ENCODE assay signal across 1 cellular context in the genomic region with DNA sequence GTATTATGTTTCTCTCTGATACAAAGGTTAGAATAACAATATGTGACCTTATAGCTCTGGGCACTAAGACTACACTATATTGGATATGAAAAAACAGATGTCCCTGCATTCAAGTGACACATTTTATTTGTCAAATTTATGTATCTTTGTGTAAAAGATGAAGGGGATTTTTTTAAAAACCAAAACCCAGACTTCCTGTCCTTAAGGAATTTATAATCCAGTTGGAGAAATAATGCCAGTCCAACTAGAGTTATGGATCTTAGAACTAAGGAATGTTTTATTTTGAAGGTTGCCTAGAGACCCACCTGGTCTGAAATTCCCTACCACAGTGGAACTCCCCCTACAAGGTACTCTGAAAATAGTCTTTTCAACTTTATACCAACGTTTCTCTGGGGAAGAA.
TF ChIP-seq lines count a peak whose summit lies in the region.

No MANE protein-coding gene starts in this region.

TF ChIP-seq in GM12878, 131 proteins besides CTCF, POLR2A, EP300 and RAD21:
- no peak for TF ChIP-seq CBX3 (IDR thresholded peaks at IDR 0.05; ENCODE audit: borderline replicate concordance, low read depth)
- TF ChIP-seq FOXK2 (IDR thresholded peaks at IDR 0.05), result no peak
- peak; percentile 20; the same call in 1 of the 2 replicates for TF ChIP-seq RUNX3 (IDR thresholded peaks at IDR 0.05; ENCODE audit: low read length)
- no peak for TF ChIP-seq TCF12 (IDR thresholded peaks at IDR 0.05; ENCODE audit: low read depth, low read length)
- TF ChIP-seq KDM1A (IDR thresholded peaks at IDR 0.05; ENCODE audit: borderline replicate concordance), result no peak
- TF ChIP-seq HDGF (IDR thresholded peaks at IDR 0.05), result no peak
- 0 out of 4 replicates have a peak, but pooled peaks have one; percentile 11 to 15 for TF ChIP-seq IKZF2 (IDR thresholded peaks at IDR 0.05)
- TF ChIP-seq ZZZ3 (IDR thresholded peaks at IDR 0.05; ENCODE audit: control insufficient read depth, insufficient read length, low read depth), result no peak
- TF ChIP-seq EED (IDR thresholded peaks at IDR 0.05; ENCODE audit: low read depth), result no peak
- no peak for TF ChIP-seq PML (IDR thresholded peaks at IDR 0.05; ENCODE audit: low read length)
- TF ChIP-seq, protein P1, sequence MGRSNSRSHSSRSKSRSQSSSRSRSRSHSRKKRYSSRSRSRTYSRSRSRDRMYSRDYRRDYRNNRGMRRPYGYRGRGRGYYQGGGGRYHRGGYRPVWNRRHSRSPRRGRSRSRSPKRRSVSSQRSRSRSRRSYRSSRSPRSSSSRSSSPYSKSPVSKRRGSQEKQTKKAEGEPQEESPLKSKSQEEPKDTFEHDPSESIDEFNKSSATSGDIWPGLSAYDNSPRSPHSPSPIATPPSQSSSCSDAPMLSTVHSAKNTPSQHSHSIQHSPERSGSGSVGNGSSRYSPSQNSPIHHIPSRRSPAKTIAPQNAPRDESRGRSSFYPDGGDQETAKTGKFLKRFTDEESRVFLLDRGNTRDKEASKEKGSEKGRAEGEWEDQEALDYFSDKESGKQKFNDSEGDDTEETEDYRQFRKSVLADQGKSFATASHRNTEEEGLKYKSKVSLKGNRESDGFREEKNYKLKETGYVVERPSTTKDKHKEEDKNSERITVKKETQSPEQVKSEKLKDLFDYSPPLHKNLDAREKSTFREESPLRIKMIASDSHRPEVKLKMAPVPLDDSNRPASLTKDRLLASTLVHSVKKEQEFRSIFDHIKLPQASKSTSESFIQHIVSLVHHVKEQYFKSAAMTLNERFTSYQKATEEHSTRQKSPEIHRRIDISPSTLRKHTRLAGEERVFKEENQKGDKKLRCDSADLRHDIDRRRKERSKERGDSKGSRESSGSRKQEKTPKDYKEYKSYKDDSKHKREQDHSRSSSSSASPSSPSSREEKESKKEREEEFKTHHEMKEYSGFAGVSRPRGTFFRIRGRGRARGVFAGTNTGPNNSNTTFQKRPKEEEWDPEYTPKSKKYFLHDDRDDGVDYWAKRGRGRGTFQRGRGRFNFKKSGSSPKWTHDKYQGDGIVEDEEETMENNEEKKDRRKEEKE (IDR thresholded peaks at IDR 0.05), result no peak
- TF ChIP-seq STAT1 (conservative IDR thresholded peaks at IDR 0.05), result no peak
- TF ChIP-seq, protein P2, sequence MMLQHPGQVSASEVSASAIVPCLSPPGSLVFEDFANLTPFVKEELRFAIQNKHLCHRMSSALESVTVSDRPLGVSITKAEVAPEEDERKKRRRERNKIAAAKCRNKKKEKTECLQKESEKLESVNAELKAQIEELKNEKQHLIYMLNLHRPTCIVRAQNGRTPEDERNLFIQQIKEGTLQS (IDR thresholded peaks at IDR 0.05; ENCODE audit: borderline replicate concordance, extremely low read depth, low read depth, low read length), result no peak
- 0 out of 2 replicates have a peak, but pooled peaks have one; percentile 24 for TF ChIP-seq IKZF1 (conservative IDR thresholded peaks at IDR 0.05)
